1 cellular context compared by ENCODE assay signal in the genomic region with DNA sequence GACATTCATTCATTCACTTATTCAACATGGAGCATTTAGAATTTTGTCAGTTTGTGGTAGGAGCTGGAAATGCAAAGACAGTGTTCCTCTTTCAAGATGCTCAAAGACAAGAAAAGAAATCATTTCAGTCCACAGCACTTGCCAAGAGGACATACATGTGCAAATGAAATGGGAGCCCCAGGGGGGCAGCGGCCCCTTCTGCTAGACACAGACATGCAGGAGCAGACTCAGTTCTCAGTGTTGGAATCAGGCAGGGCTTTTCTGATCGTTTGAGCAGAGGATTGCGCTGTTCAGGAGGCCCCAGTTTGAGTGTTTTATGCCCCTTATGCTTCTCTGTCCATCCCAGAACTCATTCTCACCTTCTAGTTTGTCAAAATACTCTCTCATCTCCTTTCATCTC.
TF ChIP-seq lines count a peak whose summit lies in the region.

No MANE protein-coding gene starts in this region.

TF ChIP-seq in GM23338, 12 proteins besides CTCF, POLR2A, EP300 and RAD21:
- TF ChIP-seq, protein P1, sequence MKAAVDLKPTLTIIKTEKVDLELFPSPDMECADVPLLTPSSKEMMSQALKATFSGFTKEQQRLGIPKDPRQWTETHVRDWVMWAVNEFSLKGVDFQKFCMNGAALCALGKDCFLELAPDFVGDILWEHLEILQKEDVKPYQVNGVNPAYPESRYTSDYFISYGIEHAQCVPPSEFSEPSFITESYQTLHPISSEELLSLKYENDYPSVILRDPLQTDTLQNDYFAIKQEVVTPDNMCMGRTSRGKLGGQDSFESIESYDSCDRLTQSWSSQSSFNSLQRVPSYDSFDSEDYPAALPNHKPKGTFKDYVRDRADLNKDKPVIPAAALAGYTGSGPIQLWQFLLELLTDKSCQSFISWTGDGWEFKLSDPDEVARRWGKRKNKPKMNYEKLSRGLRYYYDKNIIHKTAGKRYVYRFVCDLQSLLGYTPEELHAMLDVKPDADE (IDR thresholded peaks at IDR 0.05), result no peak
TF ChIP-seq in GM23338: peak in this region for 0.
